Comparison of ENCODE assay signal across 8 cellular contexts in the genomic region with DNA sequence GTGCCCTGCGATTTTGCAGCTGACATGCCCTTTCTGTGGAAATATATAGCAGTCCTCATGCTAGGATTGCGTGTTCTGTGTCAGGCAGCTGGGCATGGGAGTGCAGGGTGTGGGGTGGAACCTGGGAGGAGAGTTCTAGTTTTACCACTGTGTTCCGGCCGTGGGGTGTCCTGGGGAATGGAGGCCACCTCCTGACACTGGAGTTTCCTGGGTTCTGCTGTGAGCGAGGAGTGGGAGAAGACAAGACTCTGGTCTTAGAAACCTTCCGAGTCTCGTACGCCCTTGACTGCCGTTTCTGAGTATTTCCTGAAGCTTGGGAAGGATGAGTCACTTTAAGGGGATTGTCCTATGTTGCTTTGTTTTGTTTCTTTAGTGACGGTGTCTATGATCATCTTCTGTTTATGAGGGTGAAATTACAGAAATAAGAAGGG. TPM values are rescaled to one million over a fixed set of nuclear protein-coding genes. Genes with fewer than 3 reads are reported as not detected.
DNase-seq lines count a peak whose midpoint lies in the region; ATAC-seq and TF ChIP-seq lines count a peak whose summit lies in the region.

No MANE protein-coding gene starts in this region.

- no peak for TF ChIP-seq POLR2A in sigmoid colon (IDR thresholded peaks at IDR 0.05)

- no peak for TF ChIP-seq EP300 in sigmoid colon (IDR thresholded peaks at IDR 0.05)

- CTCF ChIA-PET in activated CD4-positive, alpha-beta memory T cell treated with anti-CD3 and anti-CD28 coated beads, Interleukin-2, amount 10 ng/mL, durations not matched to agents 7 days and 5 days (lab: Charles Lee): no interaction called here
- CTCF ChIA-PET in HEK293T (lab: Yijun Ruan, JAX): no interaction called here

- H3K9me3 Mint-ChIP-seq in activated CD4-positive, alpha-beta memory T cell treated with anti-CD3 and anti-CD28 coated beads, Interleukin-2, amount 10 ng/mL, durations not matched to agents 7 days and 5 days: no peaks in the 10 kb centered on the region

- H3K27me3 ChIP-seq in foreskin keratinocyte: no peaks in the 10 kb centered on the region
- no peaks in the 10 kb centered on the region for H3K27me3 ChIP-seq in sigmoid colon

- H3K27ac ChIP-seq in foreskin keratinocyte (peak overlapping the region; percentile 97), sigmoid colon (peak overlapping the region; percentile 61 to 97 (median 70))

- intact Hi-C loops in sigmoid colon (cut with DNase I): no loop called here

- H3K9me3 ChIP-seq in sigmoid colon: no peaks in the 10 kb centered on the region

- ATAC-seq in HG02852 (IDR thresholded peaks at IDR 0.05; ENCODE audit: unreplicated experiment) (peak; percentile 23), foreskin keratinocyte (peak; percentile 65), HG03432 (IDR thresholded peaks at IDR 0.05; ENCODE audit: unreplicated experiment) (no peak)

- H3K4me1 Mint-ChIP-seq in activated CD4-positive, alpha-beta memory T cell treated with anti-CD3 and anti-CD28 coated beads, Interleukin-2, amount 10 ng/mL, durations not matched to agents 7 days and 5 days: peaks cover 67% of the 10 kb centered on the region

- H3K4me3 Mint-ChIP-seq in activated CD4-positive, alpha-beta memory T cell treated with anti-CD3 and anti-CD28 coated beads, Interleukin-2, amount 10 ng/mL, durations not matched to agents 7 days and 5 days: peak overlapping the region; percentile 71

- POLR2A ChIA-PET in activated CD4-positive, alpha-beta memory T cell treated with anti-CD3 and anti-CD28 coated beads, Interleukin-2, amount 10 ng/mL, durations not matched to agents 7 days and 5 days (lab: Charles Lee): no interaction called here
- POLR2A ChIA-PET in HEK293T (lab: Yijun Ruan, JAX): no interaction called here

- TF ChIP-seq CTCF in foreskin keratinocyte (conservative IDR thresholded peaks at IDR 0.05) (no peak), sigmoid colon (IDR thresholded peaks at IDR 0.05) (no peak)

- H3K4me3 ChIP-seq in sigmoid colon: peak overlapping the region in 2 of 4 donors; percentile 8 to 18

- H3K36me3 ChIP-seq in sigmoid colon: peaks cover 0 to 29% (median 7%) of the 10 kb centered on the region in 4 donors

- H3K27me3 Mint-ChIP-seq in activated CD4-positive, alpha-beta memory T cell treated with anti-CD3 and anti-CD28 coated beads, Interleukin-2, amount 10 ng/mL, durations not matched to agents 7 days and 5 days: no peaks in the 10 kb centered on the region

- peaks cover 43% of the 10 kb centered on the region for H3K36me3 Mint-ChIP-seq in activated CD4-positive, alpha-beta memory T cell treated with anti-CD3 and anti-CD28 coated beads, Interleukin-2, amount 10 ng/mL, durations not matched to agents 7 days and 5 days (ENCODE audit: low read depth)

- DNase-seq in activated CD4-positive, alpha-beta memory T cell treated with anti-CD3 and anti-CD28 coated beads, Interleukin-2, amount 10 ng/mL, durations not matched to agents 7 days and 5 days: peak; percentile 42
- DNase-seq in foreskin keratinocyte (peak; percentile 88 to 95), sigmoid colon (peak; percentile 74), HEK293T (ENCODE audit: extremely low spot score) (no peak), superior temporal gyrus (ENCODE audit: extremely low spot score) (no peak), NCI-H69 (lab: John Stamatoyannopoulos, UW) (no peak)

- H3K27ac Mint-ChIP-seq in activated CD4-positive, alpha-beta memory T cell treated with anti-CD3 and anti-CD28 coated beads, Interleukin-2, amount 10 ng/mL, durations not matched to agents 7 days and 5 days: peak overlapping the region; percentile 90

- H3K4me1 ChIP-seq in foreskin keratinocyte: peaks cover 28% of the 10 kb centered on the region
- peaks cover 0 to 92% (median 68%) of the 10 kb centered on the region in 4 donors for H3K4me1 ChIP-seq in sigmoid colon

- 6 to 14% methylated on average over 10 of the region's 10 CpGs for WGBS in sigmoid colon, 2 donors

TF ChIP-seq in HEK293T, 16 proteins besides CTCF, POLR2A, EP300 and RAD21:
- TF ChIP-seq NFRKB (IDR thresholded peaks at IDR 0.05) (no peak), SUZ12 (IDR thresholded peaks at IDR 0.05) (no peak), SP1 (IDR thresholded peaks at IDR 0.05) (no peak), L3MBTL2 (conservative IDR thresholded peaks at IDR 0.05) (no peak), ELF4 (IDR thresholded peaks at IDR 0.05) (no peak), LEF1 (IDR thresholded peaks at IDR 0.05; ENCODE audit: borderline replicate concordance) (no peak), FOXM1 (IDR thresholded peaks at IDR 0.05; ENCODE audit: borderline replicate concordance) (no peak)
- TF ChIP-seq, protein P1, sequence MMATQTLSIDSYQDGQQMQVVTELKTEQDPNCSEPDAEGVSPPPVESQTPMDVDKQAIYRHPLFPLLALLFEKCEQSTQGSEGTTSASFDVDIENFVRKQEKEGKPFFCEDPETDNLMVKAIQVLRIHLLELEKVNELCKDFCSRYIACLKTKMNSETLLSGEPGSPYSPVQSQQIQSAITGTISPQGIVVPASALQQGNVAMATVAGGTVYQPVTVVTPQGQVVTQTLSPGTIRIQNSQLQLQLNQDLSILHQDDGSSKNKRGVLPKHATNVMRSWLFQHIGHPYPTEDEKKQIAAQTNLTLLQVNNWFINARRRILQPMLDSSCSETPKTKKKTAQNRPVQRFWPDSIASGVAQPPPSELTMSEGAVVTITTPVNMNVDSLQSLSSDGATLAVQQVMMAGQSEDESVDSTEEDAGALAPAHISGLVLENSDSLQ (IDR thresholded peaks at IDR 0.05): no peak

RNA-seq across cellular contexts. Expression of gene CD99, which starts 19.0 kb away (rescaled TPM):
- total RNA-seq in activated CD4-positive, alpha-beta memory T cell treated with anti-CD3 and anti-CD28 coated beads, Interleukin-2, amount 10 ng/mL, durations not matched to agents 7 days and 5 days: 100 to 1,000 TPM; 389 to 410 TPM
- total RNA-seq in foreskin keratinocyte (237 and 271 TPM in 2 replicates), sigmoid colon (100 to 1,000 TPM; 197 to 552 (median 326) TPM)
- polyA plus RNA-seq in foreskin keratinocyte (324 and 363 TPM in 2 replicates), sigmoid colon (100 to 1,000 TPM in 2 of 3 donors, 10 to 100 TPM in 1; 77.2 to 285 (median 109) TPM)

RNA-seq across cellular contexts. Expression of gene XG, which starts 41.8 kb away (rescaled TPM):
- total RNA-seq in activated CD4-positive, alpha-beta memory T cell treated with anti-CD3 and anti-CD28 coated beads, Interleukin-2, amount 10 ng/mL, durations not matched to agents 7 days and 5 days: not detected
- total RNA-seq in foreskin keratinocyte (17.6 and 20.4 TPM in 2 replicates), sigmoid colon (1 to 10 TPM in 1 of 4 donors, not detected in 3; 1.1 TPM)
- polyA plus RNA-seq in foreskin keratinocyte (17.6 and 18.7 TPM in 2 replicates), sigmoid colon (under 1 TPM in 1 of 3 donors, not detected in 2; 0.03 TPM)

Comparison
In these comparisons a context has a peak if more than half of its experiments do, and no peak if none do; other contexts are left out.
1. DNase-seq: peak in activated CD4-positive, alpha-beta memory T cell treated with anti-CD3 and anti-CD28 coated beads, Interleukin-2, amount 10 ng/mL, durations not matched to agents 7 days and 5 days (single experiment), foreskin keratinocyte (2 of 2) and sigmoid colon (single experiment); none in HEK293T (single experiment), superior temporal gyrus (single experiment) and NCI-H69 (single experiment).